8 cellular contexts compared by ENCODE assay signal in the genomic region with DNA sequence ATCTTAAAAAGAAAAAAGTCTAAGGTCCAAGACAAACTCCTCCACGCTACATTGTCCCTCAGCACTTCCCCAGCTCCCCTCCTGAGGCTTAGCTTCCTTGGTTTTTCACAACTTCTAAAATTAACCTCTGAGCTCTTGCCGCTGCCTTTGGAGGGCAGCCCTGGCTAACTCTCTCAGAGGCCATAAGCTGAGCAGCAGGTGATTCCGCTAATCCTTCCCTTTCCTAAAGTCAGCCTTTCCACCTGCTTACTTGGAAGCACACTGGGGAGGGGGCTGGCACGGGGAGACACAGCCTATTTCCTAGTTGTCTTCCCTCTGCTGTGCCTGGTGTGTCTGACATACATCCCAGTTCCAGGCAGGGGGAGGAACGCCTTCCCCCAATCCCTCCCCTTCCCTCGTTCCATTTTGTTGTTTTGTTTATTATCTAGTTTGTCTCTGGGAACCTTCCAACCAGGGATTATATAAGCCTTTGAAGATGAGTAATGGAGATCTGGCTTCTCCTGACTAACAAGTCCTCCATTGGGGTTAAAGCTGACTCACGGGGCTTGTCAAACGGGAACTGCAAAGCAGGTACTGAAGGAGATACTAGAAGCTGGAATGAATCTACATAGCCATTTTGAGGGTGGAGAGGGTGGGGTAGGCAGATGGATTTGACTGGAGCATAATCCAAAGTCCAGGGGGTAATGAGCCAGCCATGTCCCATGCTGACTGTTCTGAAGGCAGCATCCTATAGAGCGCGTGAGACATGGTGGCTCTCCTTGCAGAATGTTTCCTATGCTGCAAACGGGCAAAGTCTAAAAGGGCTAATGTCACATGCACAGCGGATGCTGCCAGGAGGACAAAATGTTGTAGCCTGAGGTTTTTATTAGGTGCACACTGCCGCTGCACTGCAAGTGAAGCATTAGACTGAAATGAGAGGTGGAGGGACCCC.
DNase-seq lines count a peak whose midpoint lies in the region; ATAC-seq and TF ChIP-seq lines count a peak whose summit lies in the region.

No MANE protein-coding gene starts in this region.

- peak overlapping the region; percentile 17 for H4K8ac ChIP-seq in trophoblast cell (ENCODE audit: low read depth, low read length)

- peak overlapping the region; percentile 58 for H3K27ac ChIP-seq in trophoblast cell (ENCODE audit: low read depth, low read length)
- no peak overlapping the region for H3K27ac ChIP-seq in body of pancreas
- no peak overlapping the region for H3K27ac ChIP-seq in CD8-positive, alpha-beta memory T cell (ENCODE audit: low read depth, low read length)

- intact Hi-C loops in body of pancreas (cut with DNase I) = no loop called here

- H3K9ac ChIP-seq in trophoblast cell (ENCODE audit: low read length) = no peak overlapping the region

- POLR2A ChIA-PET in CD8-positive, alpha-beta memory T cell (lab: Charles Lee) = no interaction called here

- no peak overlapping the region for H2AFZ ChIP-seq in trophoblast cell (ENCODE audit: insufficient read depth, low read length, poor library complexity)

- no peak overlapping the region for H3K23ac ChIP-seq in trophoblast cell (ENCODE audit: low read length)

- H3K4me3 ChIP-seq in trophoblast cell (ENCODE audit: low read depth, low read length) = no peak overlapping the region
- H3K4me3 ChIP-seq in body of pancreas = no peak overlapping the region
- H3K4me3 ChIP-seq in CD8-positive, alpha-beta memory T cell (ENCODE audit: low read length) = no peak overlapping the region

- H3K79me1 ChIP-seq in trophoblast cell (ENCODE audit: low read length) = peaks cover 12% of the 10 kb centered on the region

- H3K36me3 ChIP-seq in trophoblast cell (ENCODE audit: control insufficient read depth in 1 of 2, insufficient read depth in 2 of 2, low read length in 2 of 2) (peaks cover 6 to 16% of the 10 kb centered on the region in 2 experiments), body of pancreas (replicated peaks in 1 of 2; ENCODE audit: insufficient read depth in 1 of 2, low read depth in 2 of 2) (no peaks in the 10 kb centered on the region)
- peaks cover 12% of the 10 kb centered on the region for H3K36me3 ChIP-seq in CD8-positive, alpha-beta memory T cell (ENCODE audit: insufficient read depth, low read length)

- H3K27me3 Mint-ChIP-seq in endothelial cell (ENCODE audit: unreplicated experiment) = peaks cover 6% of the 10 kb centered on the region
- no peaks in the 10 kb centered on the region for H3K27me3 Mint-ChIP-seq in CD8-positive, alpha-beta memory T cell

- peak overlapping the region; percentile 38 for H3K27ac Mint-ChIP-seq in endothelial cell (ENCODE audit: unreplicated experiment)
- peak overlapping the region in 2 of 8 donors; percentile 46 to 70 for H3K27ac Mint-ChIP-seq in CD8-positive, alpha-beta memory T cell

- TF ChIP-seq CTCF in endothelial cell (IDR thresholded peaks at IDR 0.05; ENCODE audit: unreplicated experiment) (no peak), body of pancreas (IDR thresholded peaks at IDR 0.05) (no peak)

- peak overlapping the region; percentile 17 for H3K4me2 ChIP-seq in trophoblast cell (ENCODE audit: low read length)

- H4K91ac ChIP-seq in trophoblast cell (ENCODE audit: low read depth, low read length) = peak overlapping the region; percentile 50

- peak overlapping the region; percentile 36 for H2BK5ac ChIP-seq in trophoblast cell (ENCODE audit: low read depth, low read length, poor library complexity)

- peak overlapping the region; percentile 51 for H2BK12ac ChIP-seq in trophoblast cell (ENCODE audit: low read length)

- H3K9me3 ChIP-seq in trophoblast cell (ENCODE audit: insufficient read depth, low read depth, low read length) (no peaks in the 10 kb centered on the region), body of pancreas (no peaks in the 10 kb centered on the region)
- H3K9me3 ChIP-seq in CD8-positive, alpha-beta memory T cell (ENCODE audit: low read length) = no peaks in the 10 kb centered on the region

- H3K27me3 ChIP-seq in trophoblast cell (ENCODE audit: insufficient read depth, low read length) (no peaks in the 10 kb centered on the region), body of pancreas (no peaks in the 10 kb centered on the region)
- H3K27me3 ChIP-seq in CD8-positive, alpha-beta memory T cell (ENCODE audit: insufficient read depth, low read length, poor library complexity, severe bottlenecking) = no peaks in the 10 kb centered on the region

- ATAC-seq in body of pancreas (no peak), GM21528 (IDR thresholded peaks at IDR 0.05; ENCODE audit: low FRiP score, unreplicated experiment) (no peak)

- H3K36me3 Mint-ChIP-seq in endothelial cell (ENCODE audit: low read depth, unreplicated experiment) = peaks cover 11% of the 10 kb centered on the region
- peaks cover 0 to 64% (median 20%) of the 10 kb centered on the region in 3 donors for H3K36me3 Mint-ChIP-seq in CD8-positive, alpha-beta memory T cell

- H3K4me1 ChIP-seq in trophoblast cell (ENCODE audit: control insufficient read depth in 1 of 2, insufficient read depth in 2 of 2, low read length in 2 of 2) (peaks cover 27 to 28% of the 10 kb centered on the region in 2 experiments), body of pancreas (peaks cover 7% of the 10 kb centered on the region)
- H3K4me1 ChIP-seq in CD8-positive, alpha-beta memory T cell (ENCODE audit: insufficient read depth, low read length) = no peaks in the 10 kb centered on the region

- peak overlapping the region; percentile 20 for H2BK120ac ChIP-seq in trophoblast cell (ENCODE audit: insufficient read depth, low read length, poor library complexity)

- peaks cover 2% of the 10 kb centered on the region for H3K79me2 ChIP-seq in trophoblast cell (ENCODE audit: control insufficient read depth, insufficient read depth, low read length, poor library complexity)

- DNase-seq in EL (peak; percentile 80), NCI-H510A (lab: John Stamatoyannopoulos, UW) (peak; percentile 36), endothelial cell (ENCODE audit: low spot score) (no peak), trophoblast cell (peak; percentile 23 to 75), body of pancreas (no peak), NCI-H748 (lab: John Stamatoyannopoulos, UW; ENCODE audit: unreplicated experiment) (no peak)
- no peak for DNase-seq in CD8-positive, alpha-beta memory T cell

- H3K4ac ChIP-seq in trophoblast cell (ENCODE audit: low read depth, low read length) = no peak overlapping the region

- H3K4me3 Mint-ChIP-seq in endothelial cell (ENCODE audit: unreplicated experiment) = no peak overlapping the region
- peak overlapping the region in 1 of 7 donors; percentile 63 for H3K4me3 Mint-ChIP-seq in CD8-positive, alpha-beta memory T cell

- H3K14ac ChIP-seq in trophoblast cell (ENCODE audit: low read length) = peak overlapping the region; percentile 29

- H3K4me1 Mint-ChIP-seq in endothelial cell (ENCODE audit: unreplicated experiment) = peaks cover 24% of the 10 kb centered on the region
- H3K4me1 Mint-ChIP-seq in CD8-positive, alpha-beta memory T cell = peaks cover 9 to 17% (median 9%) of the 10 kb centered on the region in 3 donors

- H3K9me3 Mint-ChIP-seq in endothelial cell (ENCODE audit: unreplicated experiment) = no peaks in the 10 kb centered on the region
- no peaks in the 10 kb centered on the region for H3K9me3 Mint-ChIP-seq in CD8-positive, alpha-beta memory T cell

- CTCF ChIA-PET in CD8-positive, alpha-beta memory T cell (lab: Charles Lee) = interaction anchor here (1.1 kb wide), 1 partner anchor 11 kb away, joined by 3 read pairs; no protein-coding TSS in a partner anchor

- WGBS in trophoblast cell (ENCODE audit: extremely low coverage, insufficient coverage, insufficient read length) = no CpG with 5 or more reads among the region's 13 CpGs
- 83 to 92% methylated on average over 13 of the region's 13 CpGs for WGBS in body of pancreas, 2 donors

- H4K12ac ChIP-seq in trophoblast cell (ENCODE audit: low read depth, low read length) = no peak overlapping the region

- peak overlapping the region; percentile 35 for H2AK5ac ChIP-seq in trophoblast cell (ENCODE audit: low read length)

- TF ChIP-seq POLR2A in body of pancreas (IDR thresholded peaks at IDR 0.05) = no peak

- peak overlapping the region; percentile 60 for H3K18ac ChIP-seq in trophoblast cell (ENCODE audit: low read length)

Comparison
In these comparisons a context has a peak if more than half of its experiments do, and no peak if none do; other contexts are left out.
1. DNase-seq: peak in EL (single experiment), NCI-H510A (single experiment) and trophoblast cell (2 of 2); none in endothelial cell (single experiment), body of pancreas (0 of 4), NCI-H748 (single experiment) and CD8-positive, alpha-beta memory T cell (0 of 5).